ENCODE assay signal across 28 cellular contexts in the genomic region with DNA sequence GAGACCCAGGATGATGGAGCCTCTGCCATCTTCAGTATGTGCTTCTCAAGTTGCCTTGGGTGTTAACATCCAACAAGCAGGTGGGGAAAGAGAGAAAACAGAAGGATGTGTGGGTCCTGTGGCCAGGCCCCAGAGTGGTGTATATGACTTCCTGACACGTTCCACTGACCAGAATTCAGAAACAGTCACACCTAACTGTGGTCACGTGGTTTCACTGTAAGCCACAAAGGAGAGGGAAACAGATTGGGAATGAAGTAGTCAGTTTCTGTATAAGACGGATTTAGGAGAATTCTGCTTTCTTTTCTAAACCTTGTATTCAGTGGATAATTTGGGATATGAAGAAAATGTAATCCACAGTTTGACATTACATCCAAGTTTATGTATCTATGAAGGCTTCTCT.
A peak's percentile ranks its signal among the peaks of the same experiment; 100 is the strongest.
DNase-seq lines count a peak whose midpoint lies in the region; ATAC-seq, FAIRE-seq and TF ChIP-seq lines count a peak whose summit lies in the region.
"Had no signal": no experiment of that assay in that cellular context is flagged by ENCODE, and none has a peak within 500 bp of the region (broad histone marks: within the 10 kb centered on the region; RNA-seq: fewer than 3 reads in every experiment).

No MANE protein-coding gene starts in this region.

- H3K4me1 ChIP-seq in HepG2 (ENCODE audit: insufficient read depth, low read length): no peaks in the 10 kb centered on the region
- peaks cover 0 to 17% (median 0%) of the 10 kb centered on the region in 4 donors for H3K4me1 ChIP-seq in right lobe of liver
- H3K4me1 ChIP-seq in K562 (replicated peaks in 1 of 2; ENCODE audit: control insufficient read depth in 2 of 2, insufficient read depth in 2 of 2, low read length in 2 of 2): no peaks in the 10 kb centered on the region
- H3K4me1 ChIP-seq: BE2C, BLaER1 had no signal

- H3K4me3 ChIP-seq in HepG2 (replicated peaks in 1 of 3; ENCODE audit: insufficient read depth in 1 of 3, low read depth in 2 of 3, low read length in 3 of 3): no peak overlapping the region
- H3K4me3 ChIP-seq in right lobe of liver: no peak overlapping the region
- no peak overlapping the region for H3K4me3 ChIP-seq in K562
- H3K4me3 ChIP-seq: BLaER1, GM12878 had no signal

- H3K79me2 ChIP-seq in HepG2 (ENCODE audit: insufficient read depth, low read length): no peaks in the 10 kb centered on the region
- no peaks in the 10 kb centered on the region for H3K79me2 ChIP-seq in K562 (ENCODE audit: control insufficient read depth, insufficient read depth, low read length)

- H3K9me3 ChIP-seq in HepG2 (ENCODE audit: low read length) (no peaks in the 10 kb centered on the region), right lobe of liver (no peaks in the 10 kb centered on the region), K562 (replicated peaks; ENCODE audit: control insufficient read depth, insufficient read depth, low read depth, low read length) (peaks cover 2% of the 10 kb centered on the region; the same call in 1 of the 2 replicates)
- H3K9me3 ChIP-seq: BE2C, BLaER1 had no signal

- H2AFZ ChIP-seq in HepG2 (ENCODE audit: low read length) (no peak overlapping the region), K562 (ENCODE audit: low read depth, low read length) (no peak overlapping the region)

- ATAC-seq in HepG2 (no peak), right lobe of liver (no peak), K562 (no peak), HG03378 (IDR thresholded peaks at IDR 0.05; ENCODE audit: unreplicated experiment) (no peak)
- no peak for ATAC-seq in activated CD4-positive, alpha-beta T cell treated with anti-CD3 and anti-CD28 coated beads for 36 hours
- ATAC-seq: GM12878 had no signal

- no peak for FAIRE-seq in HepG2 (lab: Jason Lieb, UNC)
- no peak for FAIRE-seq in K562 (lab: Jason Lieb, UNC)
- FAIRE-seq: GM12878, GM12892, GM18507 had no signal

- in situ Hi-C loops in HepG2 (cut with HindIII; ENCODE audit: extremely low pct_ligation_motif_present, low pct_unique_long_range_greater_than_20kb): no loop called here
- in situ Hi-C loops in K562 (cut with MboI): no loop called here

- DNase-seq in HepG2 (ENCODE audit: low spot score): no peak
- no peak for DNase-seq in right lobe of liver
- DNase-seq in K562 (ENCODE audit: extremely low read depth in 1 of 4, low spot score in 3 of 4): no peak
- peak; percentile 21 for DNase-seq in kidney tubule cell (ENCODE audit: low spot score)
- peak; percentile 3 for DNase-seq in renal cortical epithelial cell (ENCODE audit: low read depth)
- no peak for DNase-seq in SW 1271 (lab: John Stamatoyannopoulos, UW)
- DNase-seq in activated CD4-positive, alpha-beta T cell treated with anti-CD3 and anti-CD28 coated beads for 36 hours: no peak
- DNase-seq: ACHN; BE2C; C1 segment of cervical spinal cord; CD4-positive, alpha-beta memory T cell; CD4-positive, CD25-positive, alpha-beta regulatory T cell; CD8-positive, alpha-beta memory T cell; COR-L47; DMS 273 treated with DMSO at 0.1 percent for 48 hours; DMS153; DMS53; DMS79; DND-41; EL; GDM1 had no signal

- no peaks in the 10 kb centered on the region for H3K36me3 ChIP-seq in HepG2 (replicated peaks in 1 of 2; ENCODE audit: control insufficient read depth in 1 of 2, insufficient read depth in 2 of 2, low read length in 2 of 2)
- H3K36me3 ChIP-seq in right lobe of liver: no peaks in the 10 kb centered on the region
- H3K36me3 ChIP-seq in K562 (ENCODE audit: control insufficient read depth, insufficient read depth, low read length): no peaks in the 10 kb centered on the region
- H3K36me3 ChIP-seq: BE2C, BLaER1 had no signal

- no peak overlapping the region for H3K4me2 ChIP-seq in HepG2 (ENCODE audit: low read depth, low read length)
- no peak overlapping the region for H3K4me2 ChIP-seq in K562 (ENCODE audit: insufficient read depth, low read length)
- H3K4me2 ChIP-seq: BLaER1 had no signal

- no peak overlapping the region for H3K27ac ChIP-seq in HepG2 (ENCODE audit: extremely low read length, insufficient read depth, low read length)
- no peak overlapping the region for H3K27ac ChIP-seq in right lobe of liver
- H3K27ac ChIP-seq in K562 (ENCODE audit: extremely low read depth, low read depth, low read length): no peak overlapping the region
- H3K27ac ChIP-seq: 22Rv1, BLaER1 had no signal

- no peaks in the 10 kb centered on the region for H3K36me3 Mint-ChIP-seq in activated CD4-positive, alpha-beta T cell treated with anti-CD3 and anti-CD28 coated beads for 36 hours (ENCODE audit: low read depth)
- H3K36me3 Mint-ChIP-seq: CD14-positive monocyte; CD4-positive, alpha-beta memory T cell; CD4-positive, CD25-positive, alpha-beta regulatory T cell; CD8-positive, alpha-beta memory T cell had no signal

- TF ChIP-seq EP300 in HepG2 (IDR thresholded peaks at IDR 0.05; ENCODE audit: low read depth in 2 of 2, low read length in 2 of 2): no peak
- no peak for TF ChIP-seq EP300 in HepG2 (CRISPR knock-in tag; IDR thresholded peaks at IDR 0.05; ENCODE audit: borderline replicate concordance)
- no peak for TF ChIP-seq EP300 in K562 (IDR thresholded peaks at IDR 0.05; ENCODE audit: low read length)

- intact Hi-C loops in HepG2 (cut with micrococcal nuclease; ENCODE audit: unreplicated experiment) (no loop called here), right lobe of liver (cut with DNase I) (no loop called here), K562 (cut with micrococcal nuclease) (no loop called here)
- intact Hi-C loops in activated CD4-positive, alpha-beta T cell treated with anti-CD3 and anti-CD28 coated beads for 36 hours (cut with DNase I, micrococcal nuclease): no loop called here

- TF ChIP-seq CTCF in HepG2 (CRISPR knock-in tag; IDR thresholded peaks at IDR 0.05) (no peak), right lobe of liver (IDR thresholded peaks at IDR 0.05) (no peak), K562 (IDR thresholded peaks at IDR 0.05 in 2 of 3, conservative IDR thresholded peaks at IDR 0.05 in 1 of 3; ENCODE audit: insufficient read depth in 2 of 3, low read depth in 1 of 3, low read length in 3 of 3) (no peak)

- H3K27me3 ChIP-seq in HepG2 (ENCODE audit: control insufficient read depth in 1 of 2, insufficient read depth in 2 of 2, low read length in 2 of 2): no peaks in the 10 kb centered on the region
- no peaks in the 10 kb centered on the region for H3K27me3 ChIP-seq in right lobe of liver
- H3K27me3 ChIP-seq in K562 (ENCODE audit: control insufficient read depth in 2 of 2, insufficient read depth in 2 of 2, low read length in 2 of 2): no peaks in the 10 kb centered on the region
- H3K27me3 ChIP-seq: BE2C, BLaER1 had no signal

- H3K4me1 Mint-ChIP-seq in activated CD4-positive, alpha-beta T cell treated with anti-CD3 and anti-CD28 coated beads for 36 hours: no peaks in the 10 kb centered on the region
- H3K4me1 Mint-ChIP-seq: CD14-positive monocyte; CD4-positive, alpha-beta memory T cell; CD4-positive, CD25-positive, alpha-beta regulatory T cell; CD8-positive, alpha-beta memory T cell had no signal

- CTCF ChIA-PET in HepG2 (lab: Yijun Ruan, JAX; ENCODE audit: low intra/inter-chr PET ratio, low total read pairs) (no interaction called here), K562 (lab: Yijun Ruan, JAX; ENCODE audit: low intra/inter-chr PET ratio) (no interaction called here)
- CTCF ChIA-PET in activated CD4-positive, alpha-beta T cell treated with anti-CD3 and anti-CD28 coated beads for 36 hours (lab: Charles Lee): no interaction called here

- H3K27ac Mint-ChIP-seq in activated CD4-positive, alpha-beta T cell treated with anti-CD3 and anti-CD28 coated beads for 36 hours: no peak overlapping the region
- H3K27ac Mint-ChIP-seq: CD14-positive monocyte; CD4-positive, alpha-beta memory T cell; CD4-positive, CD25-positive, alpha-beta regulatory T cell; CD8-positive, alpha-beta memory T cell had no signal

- no peak overlapping the region for H3K4me3 Mint-ChIP-seq in activated CD4-positive, alpha-beta T cell treated with anti-CD3 and anti-CD28 coated beads for 36 hours
- H3K4me3 Mint-ChIP-seq: CD14-positive monocyte; CD4-positive, alpha-beta memory T cell; CD4-positive, CD25-positive, alpha-beta regulatory T cell; CD8-positive, alpha-beta memory T cell had no signal

- BruUV-seq in HepG2 (replicated peaks; lab: Mats Ljungman, UMichigan) (no TSS peak), K562 (replicated peaks; lab: Mats Ljungman, UMichigan) (no TSS peak)

- WGBS in HepG2 (ENCODE audit: low lambda C conversion rate): 0% methylated on average over 3 of the region's 3 CpGs
- 63% methylated on average over 3 of the region's 3 CpGs for WGBS in right lobe of liver (ENCODE audit: insufficient coverage, low coverage, low lambda C conversion rate, missing lambda C conversion rate)
- 0% methylated on average over 3 of the region's 3 CpGs for WGBS in K562 (ENCODE audit: insufficient coverage, low coverage, missing lambda C conversion rate)

- H3K9me1 ChIP-seq in K562 (ENCODE audit: control insufficient read depth, insufficient read depth, low read length): no peaks in the 10 kb centered on the region

- TF ChIP-seq POLR2A in HepG2 (IDR thresholded peaks at IDR 0.05; ENCODE audit: insufficient read depth in 1 of 2, low read depth in 2 of 2, low read length in 2 of 2) (no peak), right lobe of liver (IDR thresholded peaks at IDR 0.05) (no peak), K562 (conservative IDR thresholded peaks at IDR 0.05) (no peak)

- no peaks in the 10 kb centered on the region for H3K9me3 Mint-ChIP-seq in activated CD4-positive, alpha-beta T cell treated with anti-CD3 and anti-CD28 coated beads for 36 hours (ENCODE audit: low read depth)

- POLR2A ChIA-PET in HepG2 (lab: Yijun Ruan, JAX): no interaction called here
- POLR2A ChIA-PET in K562 (lab: Yijun Ruan, JAX): no interaction called here
- POLR2A ChIA-PET in activated CD4-positive, alpha-beta T cell treated with anti-CD3 and anti-CD28 coated beads for 36 hours (lab: Charles Lee): no interaction called here

- TF ChIP-seq RAD21 in HepG2 (CRISPR knock-in tag; IDR thresholded peaks at IDR 0.05) (no peak), K562 (CRISPR knock-in tag; conservative IDR thresholded peaks at IDR 0.05 in 1 of 2, IDR thresholded peaks at IDR 0.05 in 1 of 2) (no peak)

- no peaks in the 10 kb centered on the region for H3K27me3 Mint-ChIP-seq in activated CD4-positive, alpha-beta T cell treated with anti-CD3 and anti-CD28 coated beads for 36 hours
- H3K27me3 Mint-ChIP-seq: CD4-positive, CD25-positive, alpha-beta regulatory T cell; CD8-positive, alpha-beta memory T cell had no signal

- H4K20me1 ChIP-seq in HepG2 (ENCODE audit: insufficient read depth, low read length) (no peaks in the 10 kb centered on the region), K562 (replicated peaks; ENCODE audit: control insufficient read depth, insufficient read depth, low read length) (no peaks in the 10 kb centered on the region)
- H4K20me1 ChIP-seq: BLaER1 had no signal

- no peak overlapping the region for H3K9ac ChIP-seq in HepG2 (ENCODE audit: insufficient read depth, low read depth, low read length)
- H3K9ac ChIP-seq in K562 (ENCODE audit: insufficient read depth in 1 of 2, low read depth in 2 of 2, low read length in 2 of 2): no peak overlapping the region
- H3K9ac ChIP-seq: BLaER1 had no signal

Comparison
In these comparisons a context has a peak if more than half of its experiments do, and no peak if none do; other contexts are left out.
1. DNase-seq: peak in kidney tubule cell (single experiment) and renal cortical epithelial cell (single experiment); none in HepG2 (single experiment), right lobe of liver (0 of 3), K562 (0 of 4), SW 1271 (0 of 2) and activated CD4-positive, alpha-beta T cell treated with anti-CD3 and anti-CD28 coated beads for 36 hours (single experiment).